8 cellular contexts compared by ENCODE assay signal in the genomic region with DNA sequence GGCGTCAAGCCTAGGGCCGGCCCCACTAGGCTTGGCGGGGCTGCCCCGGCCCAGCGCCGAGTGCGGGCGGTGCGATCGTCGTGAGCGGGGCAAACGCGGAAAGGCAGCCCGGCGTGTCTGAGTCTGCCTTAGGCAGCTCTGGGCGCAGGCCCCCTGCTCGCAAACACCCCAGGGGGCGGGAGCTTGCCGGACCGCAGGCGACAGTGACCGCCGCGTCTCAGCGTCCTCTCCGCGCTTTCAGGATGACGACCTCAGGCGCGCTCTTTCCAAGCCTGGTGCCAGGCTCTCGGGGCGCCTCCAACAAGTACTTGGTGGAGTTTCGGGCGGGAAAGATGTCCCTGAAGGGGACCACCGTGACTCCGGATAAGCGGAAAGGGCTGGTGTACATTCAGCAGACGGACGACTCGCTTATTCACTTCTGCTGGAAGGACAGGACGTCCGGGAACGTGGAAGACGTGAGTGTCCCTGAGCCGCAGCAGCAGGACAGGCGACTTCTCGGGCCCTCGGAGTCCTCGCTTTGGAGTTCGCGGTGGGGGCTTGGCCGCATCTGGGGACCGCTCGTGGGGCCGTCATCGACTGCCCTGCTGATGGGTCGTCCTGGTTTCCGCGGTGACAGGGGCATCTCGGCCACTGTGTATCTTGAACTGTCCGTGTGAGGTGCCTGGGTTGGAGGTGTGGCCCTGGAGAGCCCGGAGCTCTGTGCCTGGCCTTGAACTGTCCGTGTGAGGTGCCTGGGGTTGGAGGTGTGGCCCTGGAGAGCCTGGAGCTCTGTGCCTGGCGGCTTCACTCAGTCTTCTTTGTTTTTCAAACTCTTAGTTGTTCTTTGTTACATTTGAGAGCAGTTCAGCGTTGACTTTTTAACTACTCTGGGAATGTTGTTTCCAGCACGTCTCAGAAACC. TPM values are rescaled to one million over a fixed set of nuclear protein-coding genes. Genes with fewer than 3 reads are reported as not detected.
A peak's percentile ranks its signal among the peaks of the same experiment; 100 is the strongest.
DNase-seq lines count a peak whose midpoint lies in the region; ATAC-seq and TF ChIP-seq lines count a peak whose summit lies in the region.

No MANE protein-coding gene starts in this region.

- peaks cover 0 to 51% (median 2%) of the 10 kb centered on the region in 3 donors for H3K36me3 Mint-ChIP-seq in CD8-positive, alpha-beta memory T cell
- H3K36me3 Mint-ChIP-seq in GM23338 (ENCODE audit: low read depth), result peaks cover 51% of the 10 kb centered on the region

- peaks cover 32% of the 10 kb centered on the region for H3K79me2 ChIP-seq in GM23338 (replicated peaks; ENCODE audit: insufficient read depth)

- H3F3A ChIP-seq in GM23338 (replicated peaks; ENCODE audit: low read depth), result peaks cover 48% of the 10 kb centered on the region

- ATAC-seq in GM23338, result no peak

- H3K4me3 Mint-ChIP-seq in CD8-positive, alpha-beta memory T cell, result peak overlapping the region; percentile 87 to 93 (median 89)
- H3K4me3 Mint-ChIP-seq in GM23338, result peak overlapping the region; percentile 95

- peak overlapping the region; percentile 96 for H3K4me2 ChIP-seq in GM23338

- H3K4me1 ChIP-seq in CD8-positive, alpha-beta memory T cell (ENCODE audit: insufficient read depth, low read length), result peaks cover 26% of the 10 kb centered on the region
- H3K4me1 ChIP-seq in GM23338 (ENCODE audit: insufficient read depth) (peaks cover 14% of the 10 kb centered on the region; the same call in 1 of the 2 replicates), mucosa of rectum (ENCODE audit: control insufficient read depth in 2 of 2, insufficient read depth in 2 of 2, low read length in 2 of 2) (peaks cover 17 to 22% of the 10 kb centered on the region in 2 donors)
- peaks cover 27% of the 10 kb centered on the region for H3K4me1 ChIP-seq in effector memory CD4-positive, alpha-beta T cell (ENCODE audit: control insufficient read depth, insufficient read depth, low read length, poor library complexity, severe bottlenecking)

- peak overlapping the region; percentile 83 for H3K4me3 ChIP-seq in CD8-positive, alpha-beta memory T cell (ENCODE audit: low read length)
- H3K4me3 ChIP-seq in GM23338 (peak overlapping the region; percentile 94), mucosa of rectum (ENCODE audit: low read length in 2 of 2) (peak overlapping the region; percentile 88 to 91)
- peak overlapping the region; percentile 79 for H3K4me3 ChIP-seq in effector memory CD4-positive, alpha-beta T cell (ENCODE audit: insufficient read depth, low read depth, low read length, poor library complexity, severe bottlenecking)

- no peaks in the 10 kb centered on the region for H3K9me2 ChIP-seq in GM23338 (ENCODE audit: insufficient read depth)

- H3K27ac Mint-ChIP-seq in CD8-positive, alpha-beta memory T cell, result peak overlapping the region; percentile 47 to 95 (median 86)
- peak overlapping the region; percentile 86 for H3K27ac Mint-ChIP-seq in GM23338

- peaks cover 11% of the 10 kb centered on the region for H3K36me3 ChIP-seq in CD8-positive, alpha-beta memory T cell (ENCODE audit: insufficient read depth, low read length)
- H3K36me3 ChIP-seq in GM23338 (ENCODE audit: insufficient read depth) (peaks cover 14% of the 10 kb centered on the region; the same call in 1 of the 2 replicates), mucosa of rectum (ENCODE audit: control insufficient read depth in 2 of 2, insufficient read depth in 2 of 2, low read length in 2 of 2) (peaks cover 33 to 36% of the 10 kb centered on the region in 2 donors)
- peaks cover 28% of the 10 kb centered on the region for H3K36me3 ChIP-seq in effector memory CD4-positive, alpha-beta T cell (ENCODE audit: control insufficient read depth, insufficient read depth, low read length)

- intact Hi-C loops in posterior vena cava (cut with DNase I), result loop anchor here (2.0 to 5.0 kb wide), 2 partner anchors 79 kb away; no protein-coding TSS in a partner anchor

- no peaks in the 10 kb centered on the region for H3K9me3 ChIP-seq in CD8-positive, alpha-beta memory T cell (ENCODE audit: low read length)
- H3K9me3 ChIP-seq in effector memory CD4-positive, alpha-beta T cell (ENCODE audit: control insufficient read depth, low read length), result no peaks in the 10 kb centered on the region
- H3K9me3 ChIP-seq in mucosa of rectum (ENCODE audit: control insufficient read depth in 2 of 2, low read length in 2 of 2), result no peaks in the 10 kb centered on the region

- no peaks in the 10 kb centered on the region for H3K9me3 Mint-ChIP-seq in CD8-positive, alpha-beta memory T cell
- peaks cover 6% of the 10 kb centered on the region; the same call in 2 of the 3 replicates for H3K9me3 Mint-ChIP-seq in GM23338

- peak overlapping the region; percentile 64 for H3K27ac ChIP-seq in CD8-positive, alpha-beta memory T cell (ENCODE audit: low read depth, low read length)
- H3K27ac ChIP-seq in GM23338 (ENCODE audit: low read depth) (no peak overlapping the region), mucosa of rectum (ENCODE audit: low read depth in 2 of 2, low read length in 2 of 2) (peak overlapping the region; percentile 59 to 99)
- H3K27ac ChIP-seq in effector memory CD4-positive, alpha-beta T cell (ENCODE audit: insufficient read depth, low read length, poor library complexity, severe bottlenecking), result peak overlapping the region; percentile 79

- CTCF ChIA-PET in CD8-positive, alpha-beta memory T cell (lab: Charles Lee), result interaction anchor here (1.6 kb wide), 1 partner anchor 83 kb away, joined by 5 read pairs; a partner anchor contains a TSS

- no peaks in the 10 kb centered on the region for H3K27me3 Mint-ChIP-seq in CD8-positive, alpha-beta memory T cell
- peaks cover 25% of the 10 kb centered on the region for H3K27me3 Mint-ChIP-seq in GM23338 (ENCODE audit: insufficient read depth, low read depth, poor library complexity)

- peak overlapping the region; percentile 77 to 80 for H3K9ac ChIP-seq in mucosa of rectum (ENCODE audit: low read depth in 1 of 2, low read length in 2 of 2)

- POLR2A ChIA-PET in CD8-positive, alpha-beta memory T cell (lab: Charles Lee), result no interaction called here

- H4K20me1 ChIP-seq in GM23338 (replicated peaks; ENCODE audit: insufficient read depth), result peaks cover 16% of the 10 kb centered on the region

- no peak overlapping the region for H2AFZ ChIP-seq in GM23338

- peaks cover 27 to 31% (median 31%) of the 10 kb centered on the region in 3 donors for H3K4me1 Mint-ChIP-seq in CD8-positive, alpha-beta memory T cell
- H3K4me1 Mint-ChIP-seq in GM23338, result peaks cover 19% of the 10 kb centered on the region

- DNase-seq in CD8-positive, alpha-beta memory T cell, result peak in 1 of 5 donors; percentile 11
- DNase-seq in GM23338 (ENCODE audit: low spot score) (no peak), RPMI8226 (peak; percentile 32), posterior vena cava (ENCODE audit: low spot score) (no peak), SKM-1 (lab: John Stamatoyannopoulos, UW; ENCODE audit: unreplicated experiment) (no peak), NCI-H187 (lab: John Stamatoyannopoulos, UW) (no peak)
- DNase-seq in effector memory CD4-positive, alpha-beta T cell, result no peak

- H3K27me3 ChIP-seq in CD8-positive, alpha-beta memory T cell (ENCODE audit: insufficient read depth, low read length, poor library complexity, severe bottlenecking), result no peaks in the 10 kb centered on the region
- H3K27me3 ChIP-seq in GM23338 (ENCODE audit: insufficient read depth) (no peaks in the 10 kb centered on the region), mucosa of rectum (ENCODE audit: control insufficient read depth in 2 of 2, insufficient read depth in 2 of 2, low read length in 2 of 2) (no peaks in the 10 kb centered on the region)
- no peaks in the 10 kb centered on the region for H3K27me3 ChIP-seq in effector memory CD4-positive, alpha-beta T cell (replicated peaks; ENCODE audit: control insufficient read depth, insufficient read depth, low read length, poor library complexity, severe bottlenecking)

- no peak for TF ChIP-seq CTCF in GM23338 (conservative IDR thresholded peaks at IDR 0.05; ENCODE audit: low read depth in 2 of 2)

TF ChIP-seq in GM23338, 12 proteins besides CTCF, POLR2A, EP300 and RAD21:
- TF ChIP-seq EZH2phosphoT487 (IDR thresholded peaks at IDR 0.05; ENCODE audit: unreplicated experiment) (no peak), STAT1 (IDR thresholded peaks at IDR 0.05; ENCODE audit: unreplicated experiment) (no peak), ZNF331 (CRISPR knock-in tag; IDR thresholded peaks at IDR 0.05; ENCODE audit: low read depth) (no peak), NANOG (IDR thresholded peaks at IDR 0.05; ENCODE audit: borderline replicate concordance) (no peak), POLR2AphosphoS5 (IDR thresholded peaks at IDR 0.05; ENCODE audit: low read depth) (no peak), JUNB (IDR thresholded peaks at IDR 0.05; ENCODE audit: unreplicated experiment) (no peak)

RNA-seq across cellular contexts. Expression of a gene that starts 0.8 kb away (rescaled TPM):
- total RNA-seq in CD8-positive, alpha-beta memory T cell, result 100 to 1,000 TPM; 159 to 166 TPM
- polyA plus RNA-seq in CD8-positive, alpha-beta memory T cell, result 101 TPM
- 223 and 243 TPM in 2 replicates for total RNA-seq in GM23338 (2014; rRNA removed; shearing (Covaris generic))
- 206 and 224 TPM in 2 replicates for polyA plus RNA-seq in GM23338 (2016; fragmentation: Nextera tagmentation; extraction: Ambion mirVana)
- 10 to 100 TPM; 60.9 to 70.3 TPM for total RNA-seq in posterior vena cava
